In genomic region chr10:88983939-88984338, GRCh38 we compare ENCODE assay signal across 23 cellular contexts. TPM values are rescaled to one million over a fixed set of nuclear protein-coding genes. Genes with fewer than 3 reads are reported as not detected.
DNase-seq lines count a peak whose midpoint lies in the region; ATAC-seq, FAIRE-seq and TF ChIP-seq lines count a peak whose summit lies in the region.
"Had no signal": no experiment of that assay in that cellular context is flagged by ENCODE, and none has a peak within 500 bp of the region (broad histone marks: within the 10 kb centered on the region; RNA-seq: fewer than 3 reads in every experiment).

No MANE protein-coding gene starts in this region.

- no peak for TF ChIP-seq EP300 in gastroesophageal sphincter (IDR thresholded peaks at IDR 0.05)
- TF ChIP-seq EP300 in SK-N-SH (IDR thresholded peaks at IDR 0.05; ENCODE audit: borderline replicate concordance in 1 of 2, low read depth in 1 of 2, low read length in 1 of 2) = no peak

- H3K4me3 Mint-ChIP-seq in CD4-positive, CD25-positive, alpha-beta regulatory T cell = peak overlapping the region in 1 of 4 donors; percentile 8
- H3K4me3 Mint-ChIP-seq in IgD-negative memory B cell = no peak overlapping the region
- H3K4me3 Mint-ChIP-seq: activated CD8-positive, alpha-beta T cell treated with anti-CD3 and anti-CD28 coated beads for 36 hours had no signal

- CTCF ChIA-PET in SK-N-SH (lab: Yijun Ruan, JAX) = interaction anchor here (1.0 to 8.7 kb wide), 3 partner anchors 20 to 230 kb away, joined by 3 to 90 read pairs (median 6); no protein-coding TSS in a partner anchor

- no peak for TF ChIP-seq RAD21 in SK-N-SH (IDR thresholded peaks at IDR 0.05; ENCODE audit: low read length)

- H3K36me3 Mint-ChIP-seq in CD4-positive, CD25-positive, alpha-beta regulatory T cell = peaks cover 9% of the 10 kb centered on the region
- no peaks in the 10 kb centered on the region for H3K36me3 Mint-ChIP-seq in IgD-negative memory B cell

- H3K9me3 Mint-ChIP-seq in CD4-positive, CD25-positive, alpha-beta regulatory T cell = peaks cover 1 to 6% (median 4%) of the 10 kb centered on the region in 7 donors
- peaks cover 0 to 3% (median 3%) of the 10 kb centered on the region in 3 donors for H3K9me3 Mint-ChIP-seq in IgD-negative memory B cell

- FAIRE-seq in HTR-8/SVneo (lab: Jason Lieb, UNC) = no peak

- H2AFZ ChIP-seq in SK-N-SH (ENCODE audit: low read depth) = no peak overlapping the region

- no peaks in the 10 kb centered on the region for H3K27me3 Mint-ChIP-seq in CD4-positive, CD25-positive, alpha-beta regulatory T cell
- no peaks in the 10 kb centered on the region for H3K27me3 Mint-ChIP-seq in IgD-negative memory B cell
- H3K27me3 Mint-ChIP-seq: activated CD8-positive, alpha-beta T cell treated with anti-CD3 and anti-CD28 coated beads for 36 hours had no signal

- TF ChIP-seq CTCF in gastroesophageal sphincter (IDR thresholded peaks at IDR 0.05) (no peak), neutrophil (IDR thresholded peaks at IDR 0.05) (no peak), SK-N-SH (IDR thresholded peaks at IDR 0.05) (no peak)

- peaks cover 26% of the 10 kb centered on the region for H3K4me1 ChIP-seq in CD4-positive, CD25-positive, alpha-beta regulatory T cell (ENCODE audit: control insufficient read depth, insufficient read depth, low read length, poor library complexity, severe bottlenecking)
- H3K4me1 ChIP-seq in gastroesophageal sphincter = peaks cover 29 to 95% (median 36%) of the 10 kb centered on the region in 3 donors
- peaks cover 29 to 31% of the 10 kb centered on the region in 2 experiments for H3K4me1 ChIP-seq in neutrophil (ENCODE audit: control insufficient read depth in 1 of 2, insufficient read depth in 1 of 2, low read depth in 1 of 2, low read length in 1 of 2)
- H3K4me1 ChIP-seq in SK-N-SH (ENCODE audit: control insufficient read depth in 1 of 2, insufficient read depth in 2 of 2, low read depth in 1 of 2, low read length in 1 of 2) = peaks cover 6 to 56% of the 10 kb centered on the region in 2 experiments; a peak in 3 of 4 replicates

- H4K20me1 ChIP-seq in SK-N-SH (ENCODE audit: insufficient read depth) = no peaks in the 10 kb centered on the region
- H4K20me1 ChIP-seq: BLaER1 had no signal

- POLR2A ChIA-PET in SK-N-SH (lab: Yijun Ruan, JAX) = no interaction called here

- no peaks in the 10 kb centered on the region for H3K9me2 ChIP-seq in SK-N-SH

- H3K4me2 ChIP-seq in SK-N-SH = no peak overlapping the region
- H3K4me2 ChIP-seq: BLaER1, KMS-11 had no signal

- ATAC-seq in CD4-positive, CD25-positive, alpha-beta regulatory T cell (ENCODE audit: low read depth in 2 of 2) = no peak
- no peak for ATAC-seq in gastroesophageal sphincter
- ATAC-seq: activated CD8-positive, alpha-beta T cell treated with anti-CD3 and anti-CD28 coated beads for 36 hours; HCT116; left ventricle myocardium superior had no signal

- no peak for TF ChIP-seq POLR2A in gastroesophageal sphincter (IDR thresholded peaks at IDR 0.05)

- H3K27ac ChIP-seq in CD4-positive, CD25-positive, alpha-beta regulatory T cell (ENCODE audit: insufficient read depth, low read length, poor library complexity, severe bottlenecking) = peak overlapping the region; percentile 68
- H3K27ac ChIP-seq in gastroesophageal sphincter (peak overlapping the region; percentile 77 to 99 (median 92)), neutrophil (peak overlapping the region; percentile 49), SK-N-SH (ENCODE audit: low read depth in 2 of 2, low read length in 1 of 2) (no peak overlapping the region)
- H3K27ac ChIP-seq: BLaER1, KMS-11 had no signal

- no peak overlapping the region for H3K9ac ChIP-seq in SK-N-SH
- H3K9ac ChIP-seq: BLaER1, KMS-11 had no signal

- WGBS in gastroesophageal sphincter (ENCODE audit: low coverage in 1 of 2), 2 donors = 20 to 36% methylated on average over 1 of the region's 1 CpG
- 92% methylated on average over 1 of the region's 1 CpG for WGBS in SK-N-SH (ENCODE audit: low lambda C conversion rate)

- H3K36me3 ChIP-seq in CD4-positive, CD25-positive, alpha-beta regulatory T cell (ENCODE audit: control insufficient read depth, insufficient read depth, low read length) = no peaks in the 10 kb centered on the region
- H3K36me3 ChIP-seq in gastroesophageal sphincter (no peaks in the 10 kb centered on the region), neutrophil (no peaks in the 10 kb centered on the region), SK-N-SH (replicated peaks in 1 of 2; ENCODE audit: control insufficient read depth in 1 of 2, insufficient read depth in 2 of 2, low read length in 1 of 2) (peaks cover 5% of the 10 kb centered on the region in 2 experiments)
- H3K36me3 ChIP-seq: BLaER1, spleen had no signal

- peaks cover 3 to 9% of the 10 kb centered on the region in 2 experiments for H3K9me3 ChIP-seq in CD4-positive, CD25-positive, alpha-beta regulatory T cell (ENCODE audit: control insufficient read depth in 2 of 2, low read length in 2 of 2)
- no peaks in the 10 kb centered on the region for H3K9me3 ChIP-seq in gastroesophageal sphincter
- H3K9me3 ChIP-seq in neutrophil = peaks cover 7% of the 10 kb centered on the region
- no peaks in the 10 kb centered on the region for H3K9me3 ChIP-seq in SK-N-SH
- H3K9me3 ChIP-seq: BLaER1 had no signal

- H3K4me3 ChIP-seq in CD4-positive, CD25-positive, alpha-beta regulatory T cell (ENCODE audit: low read depth, low read length) = no peak overlapping the region
- H3K4me3 ChIP-seq in gastroesophageal sphincter (no peak overlapping the region), neutrophil (ENCODE audit: low read depth in 1 of 2, low read length in 1 of 2) (no peak overlapping the region), SK-N-SH (ENCODE audit: low read depth in 2 of 2, low read length in 1 of 2) (no peak overlapping the region)
- H3K4me3 ChIP-seq: BLaER1, heart right ventricle, spleen had no signal

- peak overlapping the region; percentile 27 to 72 (median 31) for H3K27ac Mint-ChIP-seq in CD4-positive, CD25-positive, alpha-beta regulatory T cell
- H3K27ac Mint-ChIP-seq in IgD-negative memory B cell = peak overlapping the region in 2 of 3 donors; percentile 3 to 59

- H3K4me1 Mint-ChIP-seq in CD4-positive, CD25-positive, alpha-beta regulatory T cell = peaks cover 27 to 54% (median 38%) of the 10 kb centered on the region in 4 donors
- peaks cover 4 to 8% (median 5%) of the 10 kb centered on the region in 3 donors for H3K4me1 Mint-ChIP-seq in IgD-negative memory B cell

- no peaks in the 10 kb centered on the region for H3K27me3 ChIP-seq in CD4-positive, CD25-positive, alpha-beta regulatory T cell (ENCODE audit: control insufficient read depth, insufficient read depth, low read length)
- no peaks in the 10 kb centered on the region for H3K27me3 ChIP-seq in gastroesophageal sphincter
- no peaks in the 10 kb centered on the region for H3K27me3 ChIP-seq in neutrophil
- H3K27me3 ChIP-seq in SK-N-SH (ENCODE audit: insufficient read depth) = no peaks in the 10 kb centered on the region
- H3K27me3 ChIP-seq: BLaER1, heart right ventricle, spleen had no signal

- H3K79me2 ChIP-seq in SK-N-SH (ENCODE audit: insufficient read depth) = no peaks in the 10 kb centered on the region; the same call in 1 of the 2 replicates

- no peaks in the 10 kb centered on the region for H3F3A ChIP-seq in SK-N-SH (replicated peaks; ENCODE audit: insufficient read depth)

- DNase-seq in CD4-positive, CD25-positive, alpha-beta regulatory T cell = no peak
- DNase-seq in SW 1271 (lab: John Stamatoyannopoulos, UW) (no peak), HTR-8/SVneo (ENCODE audit: insufficient read length, low spot score) (no peak), SK-N-SH (no peak), NCI-H146 (lab: John Stamatoyannopoulos, UW) (no peak)
- DNase-seq: ACHN; activated CD4-positive, CD25-positive, alpha-beta regulatory T cell treated with anti-CD3 and anti-CD28 coated beads, Interleukin-2, amount 50 U/mL, for 72 hours; activated CD8-positive, alpha-beta T cell treated with anti-CD3 and anti-CD28 coated beads for 36 hours; activated naive CD4-positive, alpha-beta T cell; heart right ventricle; left ventricle myocardium superior; NCI-H1694 treated with DMSO at 0.1 percent for 48 hours; NCI-H2227 treated with DMSO at 0.1 percent for 48 hours; spleen; stimulated activated CD4-positive, alpha-beta T cell treated with anti-CD3 and anti-CD28 coated beads, Interleukin-4, amount 100 ng/mL, for 1 hour; stimulated activated naive CD4-positive, alpha-beta T cell; trophoblast cell had no signal

TF ChIP-seq in SK-N-SH, 30 proteins besides CTCF, POLR2A, EP300 and RAD21 (continues in another document):
- TF ChIP-seq JUND (IDR thresholded peaks at IDR 0.05) (no peak), NFIC (IDR thresholded peaks at IDR 0.05; ENCODE audit: borderline replicate concordance) (no peak)

RNA-seq across cellular contexts. Expression of gene FAS, which starts 6.7 kb away (rescaled TPM):
- 169 TPM for total RNA-seq in CD4-positive, CD25-positive, alpha-beta regulatory T cell
- polyA plus RNA-seq in CD4-positive, CD25-positive, alpha-beta regulatory T cell = 100 to 1,000 TPM in 3 of 4 donors, 10 to 100 TPM in 1; 84.3 to 141 (median 113) TPM
- polyA plus RNA-seq in IgD-negative memory B cell (11.1 TPM), SK-N-SH (2012; rRNA removed) (31.5 and 44.2 TPM in 2 replicates)
- 10 to 100 TPM; 15.0 to 27.5 (median 19.6) TPM for total RNA-seq in gastroesophageal sphincter
- polyA plus RNA-seq in SK-N-SH (2012; cell fraction: cytosol; rRNA removed) = 37.8 and 39.8 TPM in 2 replicates
- polyA plus RNA-seq in SK-N-SH (2012; cell fraction: nucleus; rRNA removed) = 24.3 and 50.5 TPM in 2 replicates

RNA-seq across cellular contexts. Expression of gene ACTA2, which starts 31.4 kb away (rescaled TPM):
- 26.2 TPM for total RNA-seq in CD4-positive, CD25-positive, alpha-beta regulatory T cell
- 10 to 100 TPM; 37.0 to 65.9 (median 55.9) TPM for polyA plus RNA-seq in CD4-positive, CD25-positive, alpha-beta regulatory T cell
- polyA plus RNA-seq in IgD-negative memory B cell = 9.4 TPM
- total RNA-seq in gastroesophageal sphincter = 1,000 to 10,000 TPM; 5,887 to 9,086 (median 7,887) TPM
- polyA plus RNA-seq in SK-N-SH (2012; rRNA removed) = 119 and 130 TPM in 2 replicates
- polyA plus RNA-seq in SK-N-SH (2012; cell fraction: cytosol; rRNA removed) = 128 and 149 TPM in 2 replicates
- 146 and 161 TPM in 2 replicates for polyA plus RNA-seq in SK-N-SH (2012; cell fraction: nucleus; rRNA removed)

Comparison
In these comparisons a context has a peak if more than half of its experiments do, and no peak if none do; other contexts are left out.
1. H3K27ac ChIP-seq: peak in CD4-positive, CD25-positive, alpha-beta regulatory T cell (single experiment), gastroesophageal sphincter (4 of 4) and neutrophil (single experiment); none in SK-N-SH (0 of 2).